In the genomic region with DNA sequence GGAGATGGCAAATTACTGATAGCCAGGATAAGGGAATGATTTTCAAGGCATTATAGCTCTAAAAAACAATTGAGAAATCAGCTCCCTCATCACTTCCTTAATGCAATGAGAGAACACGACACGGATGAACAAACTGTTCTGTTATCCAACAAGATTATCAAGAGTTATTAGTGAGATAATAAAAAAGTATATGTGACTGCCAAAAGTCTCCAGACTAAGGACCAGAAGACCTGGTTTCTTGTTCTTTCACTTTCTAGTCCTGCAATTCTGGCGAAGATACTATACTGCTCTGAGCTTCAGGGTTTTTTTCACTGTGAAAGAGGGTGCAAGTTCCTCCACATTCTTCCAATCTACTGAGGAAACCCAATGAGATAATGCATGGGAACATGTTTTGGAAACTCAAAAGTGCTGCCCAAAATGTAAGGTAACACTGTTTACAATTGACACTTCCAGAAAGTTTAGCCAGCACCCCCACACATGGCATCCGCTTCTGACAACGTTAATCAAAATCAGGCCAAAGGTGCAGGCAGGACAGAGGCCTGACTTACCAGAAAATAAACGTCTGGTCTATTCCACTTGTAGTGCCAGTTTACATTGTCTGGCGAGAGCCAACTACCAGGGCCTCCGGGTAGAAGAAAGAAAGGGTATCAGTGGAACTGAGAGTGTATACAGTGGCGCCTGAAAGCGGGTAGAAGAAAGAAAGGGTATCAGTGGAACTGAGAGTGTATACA, we compare ENCODE assay signal across 8 cellular contexts. TPM values are rescaled to one million over a fixed set of nuclear protein-coding genes. Genes with fewer than 3 reads are reported as not detected.
DNase-seq lines count a peak whose midpoint lies in the region; ATAC-seq, FAIRE-seq and TF ChIP-seq lines count a peak whose summit lies in the region.

No MANE protein-coding gene starts in this region.

- peak overlapping the region; percentile 78 to 97 (median 89) for H3K4me2 ChIP-seq in BLaER1 treated with 17β-estradiol and CSF1 and Interleukin-3, amounts not matched to agents 10 nM and 100 nM
- 0 out of 2 replicates have a peak overlapping the region, but pooled peaks have one; percentile 3 for H3K4me2 ChIP-seq in IMR-90 (ENCODE audit: low read depth, low read length)
- peak overlapping the region; percentile 91 for H3K4me2 ChIP-seq in mammary epithelial cell (ENCODE audit: insufficient read depth, low read depth, low read length)

- peak overlapping the region; percentile 54 to 73 (median 62); a peak in 17 of 20 replicates for H3K4me3 ChIP-seq in BLaER1 treated with 17β-estradiol and CSF1 and Interleukin-3, amounts not matched to agents 10 nM and 100 nM
- H3K4me3 ChIP-seq in IMR-90 (ENCODE audit: insufficient read depth, low read depth, low read length) (no peak overlapping the region), mammary epithelial cell (replicated peaks in 1 of 3; ENCODE audit: insufficient read depth in 1 of 3, low read depth in 2 of 3, low read length in 3 of 3) (peak overlapping the region in 2 of 3 experiments; percentile 11 to 84)
- peak overlapping the region; percentile 84 for H3K4me3 ChIP-seq in naive thymus-derived CD4-positive, alpha-beta T cell (ENCODE audit: low read length)

- WGBS in IMR-90 (ENCODE audit: extremely low coverage in 2 of 2, insufficient read length in 1 of 2), 2 experiments, result no CpG with 5 or more reads among the region's 10 CpGs
- WGBS in mammary epithelial cell (ENCODE audit: low coverage, missing lambda C conversion rate), result 12% methylated on average over 8 of the region's 10 CpGs

- no peaks in the 10 kb centered on the region for H3K79me2 ChIP-seq in mammary epithelial cell (ENCODE audit: insufficient read depth, low read length)

- CTCF ChIA-PET in IMR-90 (lab: Yijun Ruan, JAX), result interaction anchor here (0.9 kb wide), 1 partner anchor 9 kb away, joined by 3 read pairs; no protein-coding TSS in a partner anchor
- CTCF ChIA-PET in mammary epithelial cell (lab: Charles Lee; ENCODE audit: low non-redundant PET), result no interaction called here
- CTCF ChIA-PET in naive thymus-derived CD4-positive, alpha-beta T cell (lab: Charles Lee), result interaction anchor here (1.0 kb wide), 1 partner anchor 37 kb away, joined by 3 read pairs; no protein-coding TSS in a partner anchor

- H3K9me3 ChIP-seq in BLaER1 treated with 17β-estradiol and CSF1 and Interleukin-3, amounts not matched to agents 10 nM and 100 nM (replicated peaks in 1 of 11), result no peaks in the 10 kb centered on the region
- no peaks in the 10 kb centered on the region for H3K9me3 ChIP-seq in IMR-90 (ENCODE audit: control insufficient read depth, insufficient read depth, low read length)
- no peaks in the 10 kb centered on the region for H3K9me3 ChIP-seq in mammary epithelial cell (replicated peaks; ENCODE audit: insufficient read depth, low read length)
- H3K9me3 ChIP-seq in naive thymus-derived CD4-positive, alpha-beta T cell (ENCODE audit: control insufficient read depth in 2 of 3, low read length in 3 of 3), result no peaks in the 10 kb centered on the region

- H3K36me3 Mint-ChIP-seq in naive thymus-derived CD4-positive, alpha-beta T cell, result peaks cover 8 to 19% (median 17%) of the 10 kb centered on the region in 5 donors

- H3K4me1 Mint-ChIP-seq in naive thymus-derived CD4-positive, alpha-beta T cell, result peaks cover 17 to 32% (median 27%) of the 10 kb centered on the region in 7 donors

- H4K8ac ChIP-seq in IMR-90 (ENCODE audit: low read depth in 2 of 2, low read length in 2 of 2), result peak overlapping the region; percentile 49 to 97

- TF ChIP-seq POLR2A in IMR-90 (IDR thresholded peaks at IDR 0.05; ENCODE audit: low read depth, low read length), result no peak

- no peak overlapping the region for H3K18ac ChIP-seq in IMR-90 (ENCODE audit: low read depth, low read length)

- no peak overlapping the region for H4K91ac ChIP-seq in IMR-90 (ENCODE audit: insufficient read depth, low read depth, low read length)

- dilution Hi-C loops in IMR-90 (cut with HindIII; ENCODE audit: low sequenced_read_pairs, unreplicated experiment), result no loop called here
- dilution Hi-C loops in mammary epithelial cell (cut with HindIII; ENCODE audit: low sequenced_read_pairs), result no loop called here

- in situ Hi-C loops in IMR-90 (cut with MboI; ENCODE audit: low sequenced_read_pairs) (no loop called here), mammary epithelial cell (cut with MboI; ENCODE audit: low sequenced_read_pairs in 2 of 2) (no loop called here)

- peak overlapping the region; percentile 74 to 96 (median 88) for H3K27ac Mint-ChIP-seq in naive thymus-derived CD4-positive, alpha-beta T cell

- no peak overlapping the region for H2AK9ac ChIP-seq in IMR-90 (replicated peaks; ENCODE audit: low read depth, low read length, poor library complexity)

- FAIRE-seq in D721Med (lab: Jason Lieb, UNC), result no peak

- 0 out of 2 replicates have a peak, but pooled peaks cover 3% of the 10 kb centered on the region for H3K9me1 ChIP-seq in IMR-90 (ENCODE audit: insufficient read depth, low read length)

- peaks cover 0 to 3% (median 0%) of the 10 kb centered on the region in 11 donors for H3K9me3 Mint-ChIP-seq in naive thymus-derived CD4-positive, alpha-beta T cell

- TF ChIP-seq CTCF in IMR-90 (conservative IDR thresholded peaks at IDR 0.05; ENCODE audit: low read depth, low read length) (no peak), mammary epithelial cell (conservative IDR thresholded peaks at IDR 0.05 in 1 of 2, IDR thresholded peaks at IDR 0.05 in 1 of 2; ENCODE audit: extremely low read depth in 1 of 2, insufficient read depth in 1 of 2, low read depth in 1 of 2, low read length in 2 of 2) (no peak), D721Med (IDR thresholded peaks at IDR 0.05; ENCODE audit: insufficient read depth, missing control alignments) (no peak)

- intact Hi-C loops in IMR-90 (cut with micrococcal nuclease) (no loop called here), mammary epithelial cell (cut with micrococcal nuclease) (no loop called here)
- intact Hi-C loops in naive thymus-derived CD4-positive, alpha-beta T cell (cut with micrococcal nuclease), result no loop called here

- no peak for TF ChIP-seq RAD21 in IMR-90 (IDR thresholded peaks at IDR 0.05; ENCODE audit: low read length)

- H3K36me3 ChIP-seq in BLaER1 treated with 17β-estradiol and CSF1 and Interleukin-3, amounts not matched to agents 10 nM and 100 nM, result peaks cover 0 to 32% (median 6%) of the 10 kb centered on the region in 11 experiments; a peak in 15 of 22 replicates
- H3K36me3 ChIP-seq in IMR-90 (ENCODE audit: control insufficient read depth, insufficient read depth, low read length) (no peaks in the 10 kb centered on the region), mammary epithelial cell (ENCODE audit: insufficient read depth, low read length) (no peaks in the 10 kb centered on the region)
- peaks cover 0 to 17% (median 7%) of the 10 kb centered on the region in 3 experiments for H3K36me3 ChIP-seq in naive thymus-derived CD4-positive, alpha-beta T cell (ENCODE audit: control insufficient read depth in 2 of 3, insufficient read depth in 3 of 3, low read length in 3 of 3)

- no peak overlapping the region for H2BK20ac ChIP-seq in IMR-90 (ENCODE audit: low read depth, low read length)

- H4K20me1 ChIP-seq in BLaER1 treated with 17β-estradiol and CSF1 and Interleukin-3, amounts not matched to agents 10 nM and 100 nM, result no peaks in the 10 kb centered on the region
- H4K20me1 ChIP-seq in IMR-90 (ENCODE audit: insufficient read depth, low read length), result no peaks in the 10 kb centered on the region
- no peaks in the 10 kb centered on the region for H4K20me1 ChIP-seq in mammary epithelial cell (ENCODE audit: insufficient read depth, low read length)

- H3K27me3 ChIP-seq in BLaER1 treated with 17β-estradiol and CSF1 and Interleukin-3, amounts not matched to agents 10 nM and 100 nM, result no peaks in the 10 kb centered on the region
- no peaks in the 10 kb centered on the region for H3K27me3 ChIP-seq in IMR-90 (ENCODE audit: control insufficient read depth, insufficient read depth, low read length)
- no peaks in the 10 kb centered on the region for H3K27me3 ChIP-seq in mammary epithelial cell (ENCODE audit: insufficient read depth, low read length)
- no peaks in the 10 kb centered on the region for H3K27me3 ChIP-seq in naive thymus-derived CD4-positive, alpha-beta T cell (ENCODE audit: control insufficient read depth in 2 of 2, insufficient read depth in 2 of 2, low read length in 2 of 2)

- no peaks in the 10 kb centered on the region for H3K79me1 ChIP-seq in IMR-90 (ENCODE audit: low read depth in 1 of 2, low read length in 2 of 2)

- H3K27me3 Mint-ChIP-seq in naive thymus-derived CD4-positive, alpha-beta T cell, result no peaks in the 10 kb centered on the region

- no peak overlapping the region for H3K14ac ChIP-seq in IMR-90 (replicated peaks; ENCODE audit: low read depth, low read length)

- H2BK120ac ChIP-seq in IMR-90 (ENCODE audit: low read depth, low read length), result no peak overlapping the region

- peak overlapping the region; percentile 73 for H4K5ac ChIP-seq in IMR-90 (ENCODE audit: low read depth, low read length)

- H3K56ac ChIP-seq in IMR-90 (ENCODE audit: extremely low read depth, insufficient read depth, low read length), result no peak overlapping the region

- H2BK5ac ChIP-seq in IMR-90 (ENCODE audit: low read depth, low read length, poor library complexity, severe bottlenecking), result no peak overlapping the region

- H2AK5ac ChIP-seq in IMR-90 (ENCODE audit: low read depth, low read length), result no peak overlapping the region

- peak overlapping the region; percentile 66 to 99 (median 82) for H3K4me3 Mint-ChIP-seq in naive thymus-derived CD4-positive, alpha-beta T cell

- H2AFZ ChIP-seq in IMR-90 (replicated peaks; ENCODE audit: low read length, poor library complexity) (peak overlapping the region; percentile 77), mammary epithelial cell (ENCODE audit: low read depth, low read length) (peak overlapping the region; percentile 98)

- POLR2A ChIA-PET in IMR-90 (lab: Charles Lee; ENCODE audit: unreplicated experiment), result no interaction called here
- POLR2A ChIA-PET in naive thymus-derived CD4-positive, alpha-beta T cell (lab: Charles Lee), result interaction anchor here (0.5 to 1.1 kb wide), 3 partner anchors 9 to 181 kb away, joined by 3 to 4 read pairs (median 3); no protein-coding TSS in a partner anchor

- H3K4ac ChIP-seq in IMR-90 (ENCODE audit: low read depth, low read length), result peak overlapping the region; percentile 22; the same call in 1 of the 2 replicates

- peak overlapping the region in 10 of 11 experiments; percentile 63 to 79 (median 72); a peak in 14 of 22 replicates for H3K9ac ChIP-seq in BLaER1 treated with 17β-estradiol and CSF1 and Interleukin-3, amounts not matched to agents 10 nM and 100 nM
- H3K9ac ChIP-seq in IMR-90 (ENCODE audit: low read depth, low read length) (no peak overlapping the region; the same call in 1 of the 2 replicates), mammary epithelial cell (ENCODE audit: insufficient read depth, low read length) (no peak overlapping the region)

- H3K27ac ChIP-seq in BLaER1 treated with 17β-estradiol and CSF1 and Interleukin-3, amounts not matched to agents 10 nM and 100 nM, result peak overlapping the region in 4 of 11 experiments; percentile 7 to 60 (median 48); a peak in 5 of 22 replicates
- peak overlapping the region; percentile 23; the same call in 1 of the 2 replicates for H3K27ac ChIP-seq in IMR-90 (ENCODE audit: insufficient read depth, low read length)
- peak overlapping the region; percentile 16 for H3K27ac ChIP-seq in mammary epithelial cell (ENCODE audit: insufficient read depth, low read depth, low read length)
- peak overlapping the region; percentile 75 for H3K27ac ChIP-seq in naive thymus-derived CD4-positive, alpha-beta T cell (ENCODE audit: low read depth, low read length)

- H3K23ac ChIP-seq in IMR-90 (ENCODE audit: low read depth, low read length), result no peak overlapping the region

- BruUV-seq in IMR-90 (replicated peaks; lab: Mats Ljungman, UMichigan) (no TSS peak), mammary epithelial cell (replicated peaks; lab: Mats Ljungman, UMichigan) (no TSS peak)

- DNase-seq in IMR-90 (no peak), mammary epithelial cell (no peak), NCI-H2081 treated with DMSO at 0.1 percent for 48 hours (lab: John Stamatoyannopoulos, UW) (no peak), D721Med (ENCODE audit: insufficient read length, low spot score) (no peak), occipital lobe (lab: John Stamatoyannopoulos, UW) (no peak), NCI-H82 treated with DMSO at 0.1 percent for 48 hours (lab: John Stamatoyannopoulos, UW; ENCODE audit: unreplicated experiment) (no peak)
- peak in 2 of 9 donors; percentile 7 to 9 for DNase-seq in naive thymus-derived CD4-positive, alpha-beta T cell

- H2BK15ac ChIP-seq in IMR-90 (ENCODE audit: low read depth, low read length), result no peak overlapping the region

- ATAC-seq in IMR-90 (ENCODE audit: low read depth), result no peak
- no peak for ATAC-seq in naive thymus-derived CD4-positive, alpha-beta T cell

- H3K4me1 ChIP-seq in BLaER1 treated with 17β-estradiol and CSF1 and Interleukin-3, amounts not matched to agents 10 nM and 100 nM, result peaks cover 23 to 29% (median 27%) of the 10 kb centered on the region in 10 experiments
- H3K4me1 ChIP-seq in IMR-90 (ENCODE audit: control insufficient read depth, insufficient read depth, low read length), result peaks cover 7% of the 10 kb centered on the region
- H3K4me1 ChIP-seq in mammary epithelial cell (ENCODE audit: insufficient read depth, low read length), result peaks cover 18% of the 10 kb centered on the region
- H3K4me1 ChIP-seq in naive thymus-derived CD4-positive, alpha-beta T cell (ENCODE audit: control insufficient read depth in 2 of 2, insufficient read depth in 2 of 2, low read length in 2 of 2), result peaks cover 0 to 6% of the 10 kb centered on the region in 2 donors

RNA-seq across cellular contexts. Expression of a gene that starts 35.6 kb away (rescaled TPM):
- total RNA-seq in IMR-90 (2012; rRNA removed) (40.5 and 41.4 TPM in 2 replicates), mammary epithelial cell (10 to 100 TPM; 52.7 to 75.5 TPM), occipital lobe (7.8 TPM)
- polyA plus RNA-seq in IMR-90 (2012; rRNA removed) (29.2 and 29.9 TPM in 2 replicates), mammary epithelial cell (80.2 TPM)
- 21.4 and 25.6 TPM in 2 replicates for polyA plus RNA-seq in IMR-90 (2012; cell fraction: cytosol; rRNA removed)
- 50.0 and 51.7 TPM in 2 replicates for polyA plus RNA-seq in IMR-90 (2012; cell fraction: nucleus; rRNA removed; ENCODE audit: low replicate concordance)
- 109 TPM for polyA minus RNA-seq in mammary epithelial cell
- 10 to 100 TPM in 3 of 5 experiments, 1 to 10 TPM in 2; 2.4 to 47.2 (median 21.5) TPM for total RNA-seq in naive thymus-derived CD4-positive, alpha-beta T cell
- 10 to 100 TPM in 1 of 2 donors, 1 to 10 TPM in 1; 9.3 to 29.8 TPM for polyA plus RNA-seq in naive thymus-derived CD4-positive, alpha-beta T cell

Comparison
In these comparisons a context has a peak if more than half of its experiments do, and no peak if none do; other contexts are left out.
1. H3K4me2 ChIP-seq: peak in every context shown above with its lines; median percentile 91 in mammary epithelial cell; 89 in BLaER1 treated with 17β-estradiol and CSF1 and Interleukin-3, amounts not matched to agents 10 nM and 100 nM; 3 in IMR-90.
2. H3K9ac ChIP-seq: peak in BLaER1 treated with 17β-estradiol and CSF1 and Interleukin-3, amounts not matched to agents 10 nM and 100 nM (10 of 11); none in IMR-90 (single experiment) and mammary epithelial cell (single experiment).